Comparison of ENCODE assay signal across 12 cellular contexts in the genomic region with DNA sequence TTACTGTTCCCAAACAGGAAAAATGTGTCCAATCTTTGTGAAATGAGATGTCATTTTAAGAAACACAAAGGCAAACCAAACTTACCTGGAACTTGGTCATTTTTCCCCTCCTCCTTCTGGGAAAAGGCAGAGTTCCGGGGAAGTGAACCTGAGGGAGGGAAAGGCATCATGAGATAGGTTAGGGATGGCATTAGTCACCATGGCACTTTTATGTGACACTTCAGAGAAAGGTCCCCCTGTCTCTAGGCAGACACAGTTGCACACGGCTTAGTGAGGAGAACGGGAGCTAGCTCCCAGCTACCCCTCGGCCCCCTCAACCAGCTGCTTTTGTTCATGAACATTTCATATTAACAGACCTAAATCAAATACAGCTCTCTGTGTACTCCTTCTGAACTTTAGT. TPM values are rescaled to one million over a fixed set of nuclear protein-coding genes. Genes with fewer than 3 reads are reported as not detected.
DNase-seq lines count a peak whose midpoint lies in the region; ATAC-seq, FAIRE-seq and TF ChIP-seq lines count a peak whose summit lies in the region.
"Had no signal": no experiment of that assay in that cellular context is flagged by ENCODE, and none has a peak within 500 bp of the region (broad histone marks: within the 10 kb centered on the region; RNA-seq: fewer than 3 reads in every experiment).

No MANE protein-coding gene starts in this region.

- WGBS in H1 (ENCODE audit: extremely low coverage in 1 of 2, insufficient coverage in 1 of 2, insufficient read length in 1 of 2, insufficient replicate concordance in 2 of 2, low coverage in 1 of 2, low lambda C conversion rate in 2 of 2, missing lambda C conversion rate in 1 of 2), 2 experiments: 90% methylated on average over 4 of the region's 4 CpGs; no CpG with 5 or more reads in 1 of the 2 experiments

- TF ChIP-seq CTCF in NB4 (IDR thresholded peaks at IDR 0.05; ENCODE audit: low read depth, low read length) (no peak), H1 (IDR thresholded peaks at IDR 0.05; ENCODE audit: control extremely low read depth in 1 of 3, insufficient read depth in 1 of 3, low read depth in 1 of 3, low read length in 3 of 3) (no peak), osteocyte (IDR thresholded peaks at IDR 0.05) (no peak)

- H4K5ac ChIP-seq in H1 (ENCODE audit: insufficient read length, low read depth, low read length): no peak overlapping the region

- H2BK20ac ChIP-seq in H1 (ENCODE audit: low read length): no peak overlapping the region

- no peak overlapping the region for H2BK12ac ChIP-seq in H1 (ENCODE audit: low read depth, low read length)

- no peak overlapping the region for H3K18ac ChIP-seq in H1 (ENCODE audit: extremely low read depth, low read length)

- peaks cover 24% of the 10 kb centered on the region for H3K4me1 Mint-ChIP-seq in activated CD4-positive, alpha-beta T cell treated with anti-CD3 and anti-CD28 coated beads, Interleukin-2, amount 10 ng/mL, durations not matched to agents 7 days and 5 days
- H3K4me1 Mint-ChIP-seq in osteocyte (ENCODE audit: unreplicated experiment): peaks cover 16% of the 10 kb centered on the region
- peaks cover 8% of the 10 kb centered on the region for H3K4me1 Mint-ChIP-seq in stimulated activated memory B cell treated with anti-CD40 and anti-IgM and Interleukin-4, amounts not matched to agents 10 μg/mL and 1 μg/mL and 100 μg/mL, for 72 hours

- H4K20me1 ChIP-seq in H1 (replicated peaks in 1 of 2; ENCODE audit: control insufficient read depth in 1 of 2, insufficient read depth in 2 of 2, low read length in 2 of 2): no peaks in the 10 kb centered on the region

- peaks cover 33% of the 10 kb centered on the region for H3K36me3 Mint-ChIP-seq in activated CD4-positive, alpha-beta T cell treated with anti-CD3 and anti-CD28 coated beads, Interleukin-2, amount 10 ng/mL, durations not matched to agents 7 days and 5 days (ENCODE audit: low read depth)
- H3K36me3 Mint-ChIP-seq in osteocyte (ENCODE audit: unreplicated experiment): peaks cover 41% of the 10 kb centered on the region
- peaks cover 46% of the 10 kb centered on the region for H3K36me3 Mint-ChIP-seq in stimulated activated memory B cell treated with anti-CD40 and anti-IgM and Interleukin-4, amounts not matched to agents 10 μg/mL and 1 μg/mL and 100 μg/mL, for 72 hours

- H3K9ac ChIP-seq in H1 (replicated peaks in 1 of 4; ENCODE audit: extremely low read depth in 1 of 4, low read depth in 3 of 4, low read length in 3 of 4): no peak overlapping the region

- peaks cover 0 to 3% of the 10 kb centered on the region in 2 experiments; a peak in 2 of 4 replicates for H3K9me3 ChIP-seq in H1 (ENCODE audit: insufficient read depth in 2 of 2, low read depth in 1 of 2, low read length in 1 of 2)

- H3K79me1 ChIP-seq in H1 (ENCODE audit: low read depth, low read length): no peaks in the 10 kb centered on the region

- H3K23me2 ChIP-seq in H1 (ENCODE audit: low read depth, low read length): peaks cover 3% of the 10 kb centered on the region; the same call in 1 of the 2 replicates

- DNase-seq in activated CD4-positive, alpha-beta T cell treated with anti-CD3 and anti-CD28 coated beads, Interleukin-2, amount 10 ng/mL, durations not matched to agents 7 days and 5 days: no peak
- no peak for DNase-seq in activated CD4-positive, alpha-beta T cell treated with anti-CD3 and anti-CD28 coated beads for 1 hour
- DNase-seq in NB4 (ENCODE audit: low read depth): peak; percentile 1
- DNase-seq in H1 (ENCODE audit: low read depth in 1 of 2, low spot score in 2 of 2): no peak
- DNase-seq in osteocyte (ENCODE audit: extremely low spot score, unreplicated experiment): no peak
- DNase-seq in left ventricle myocardium superior: no peak
- DNase-seq: activated CD4-positive, alpha-beta T cell treated with anti-CD3 and anti-CD28 coated beads, Interleukin-2, amount 50 U/mL, for 1 hour; brain microvascular endothelial cell; NCI-H2081 had no signal

- no peak for TF ChIP-seq EP300 in H1 (IDR thresholded peaks at IDR 0.05; ENCODE audit: borderline replicate concordance in 1 of 2, low read depth in 2 of 2, low read length in 2 of 2)

- peaks cover 23% of the 10 kb centered on the region for H3K9me3 Mint-ChIP-seq in activated CD4-positive, alpha-beta T cell treated with anti-CD3 and anti-CD28 coated beads, Interleukin-2, amount 10 ng/mL, durations not matched to agents 7 days and 5 days
- H3K9me3 Mint-ChIP-seq in osteocyte (ENCODE audit: unreplicated experiment): peaks cover 21% of the 10 kb centered on the region
- H3K9me3 Mint-ChIP-seq in stimulated activated memory B cell treated with anti-CD40 and anti-IgM and Interleukin-4, amounts not matched to agents 10 μg/mL and 1 μg/mL and 100 μg/mL, for 72 hours: peaks cover 4% of the 10 kb centered on the region

- H3K36me3 ChIP-seq in H1 (ENCODE audit: control insufficient read depth in 2 of 4, insufficient read depth in 4 of 4, low read length in 3 of 4): peaks cover 5 to 11% (median 6%) of the 10 kb centered on the region in 4 experiments; a peak in 5 of 8 replicates

- FAIRE-seq in H1 (lab: Jason Lieb, UNC): no peak
- FAIRE-seq: HTR-8/SVneo had no signal

- no peak overlapping the region for H3K27ac ChIP-seq in H1 (ENCODE audit: low read depth, low read length)
- H3K27ac ChIP-seq: brain microvascular endothelial cell had no signal

- no peak overlapping the region for H3K56ac ChIP-seq in H1 (replicated peaks; ENCODE audit: insufficient read length, low read depth, low read length)

- no peak overlapping the region for H2AFZ ChIP-seq in H1 (ENCODE audit: low read length)

- POLR2A ChIA-PET in activated CD4-positive, alpha-beta T cell treated with anti-CD3 and anti-CD28 coated beads, Interleukin-2, amount 10 ng/mL, durations not matched to agents 7 days and 5 days (lab: Charles Lee): no interaction called here
- POLR2A ChIA-PET in H1 (lab: Charles Lee; ENCODE audit: partially characterized antibody): no interaction called here

- peak overlapping the region in 1 of 2 experiments; percentile 71; a peak in 1 of 4 replicates for H3K4me2 ChIP-seq in H1 (ENCODE audit: insufficient read depth in 1 of 2, low read depth in 2 of 2, low read length in 2 of 2)

- CTCF ChIA-PET in activated CD4-positive, alpha-beta T cell treated with anti-CD3 and anti-CD28 coated beads, Interleukin-2, amount 10 ng/mL, durations not matched to agents 7 days and 5 days (lab: Charles Lee): no interaction called here
- CTCF ChIA-PET in H1 (lab: Charles Lee; ENCODE audit: partially characterized antibody): no interaction called here

- no peak for TF ChIP-seq POLR2A in NB4 (IDR thresholded peaks at IDR 0.05; ENCODE audit: extremely low read depth, insufficient read length)
- no peak for TF ChIP-seq POLR2A in H1 (IDR thresholded peaks at IDR 0.05; ENCODE audit: control extremely low read depth in 1 of 2, low read depth in 2 of 2, low read length in 2 of 2)
- no peak for TF ChIP-seq POLR2A in GM18505 (IDR thresholded peaks at IDR 0.05; ENCODE audit: borderline replicate concordance, extremely low read depth, insufficient read depth, insufficient read length)

- H2BK120ac ChIP-seq in H1 (replicated peaks; ENCODE audit: low read depth, low read length): no peak overlapping the region

- no peak overlapping the region for H2BK5ac ChIP-seq in H1 (ENCODE audit: low read depth, low read length)

- H2AK5ac ChIP-seq in H1 (ENCODE audit: low read depth, low read length): no peak overlapping the region

- H4K91ac ChIP-seq in H1 (replicated peaks; ENCODE audit: insufficient read length, low read length): no peak overlapping the region

- H3K27me3 ChIP-seq in H1 (replicated peaks in 1 of 4; ENCODE audit: control insufficient read depth in 3 of 4, extremely low read depth in 1 of 4, insufficient read depth in 3 of 4, low read length in 3 of 4): no peaks in the 10 kb centered on the region
- H3K27me3 ChIP-seq: brain microvascular endothelial cell had no signal

- intact Hi-C loops in left ventricle myocardium superior (cut with micrococcal nuclease): no loop called here

- H3K4me3 ChIP-seq in NB4 (ENCODE audit: low read depth, low read length): no peak overlapping the region
- H3K4me3 ChIP-seq in H1 (ENCODE audit: extremely low read depth in 1 of 4, insufficient read depth in 2 of 4, low read depth in 3 of 4, low read length in 4 of 4): peak overlapping the region in 1 of 4 experiments; percentile 91; a peak in 1 of 8 replicates

- no peak overlapping the region for H3K14ac ChIP-seq in H1 (ENCODE audit: insufficient read length)

- no peaks in the 10 kb centered on the region for H3K27me3 Mint-ChIP-seq in activated CD4-positive, alpha-beta T cell treated with anti-CD3 and anti-CD28 coated beads, Interleukin-2, amount 10 ng/mL, durations not matched to agents 7 days and 5 days
- H3K27me3 Mint-ChIP-seq in osteocyte (ENCODE audit: unreplicated experiment): no peaks in the 10 kb centered on the region
- no peaks in the 10 kb centered on the region for H3K27me3 Mint-ChIP-seq in stimulated activated memory B cell treated with anti-CD40 and anti-IgM and Interleukin-4, amounts not matched to agents 10 μg/mL and 1 μg/mL and 100 μg/mL, for 72 hours

- no peak overlapping the region for H3K4ac ChIP-seq in H1 (replicated peaks; ENCODE audit: insufficient read length, low read depth, low read length)

- no peaks in the 10 kb centered on the region for H3K4me1 ChIP-seq in H1 (replicated peaks in 1 of 4; ENCODE audit: control insufficient read depth in 3 of 4, insufficient read depth in 4 of 4, low read length in 3 of 4)

- no peak overlapping the region for H3K27ac Mint-ChIP-seq in activated CD4-positive, alpha-beta T cell treated with anti-CD3 and anti-CD28 coated beads, Interleukin-2, amount 10 ng/mL, durations not matched to agents 7 days and 5 days
- no peak overlapping the region for H3K27ac Mint-ChIP-seq in osteocyte (ENCODE audit: unreplicated experiment)
- no peak overlapping the region for H3K27ac Mint-ChIP-seq in stimulated activated memory B cell treated with anti-CD40 and anti-IgM and Interleukin-4, amounts not matched to agents 10 μg/mL and 1 μg/mL and 100 μg/mL, for 72 hours

- no peak for ATAC-seq in GM18505 (IDR thresholded peaks at IDR 0.05; ENCODE audit: unreplicated experiment)
- no peak for ATAC-seq in stimulated activated memory B cell treated with anti-CD40 and anti-IgM and Interleukin-4, amounts not matched to agents 10 μg/mL and 1 μg/mL and 100 μg/mL, for 72 hours
- ATAC-seq in left ventricle myocardium superior: no peak

- H3K4me3 Mint-ChIP-seq in activated CD4-positive, alpha-beta T cell treated with anti-CD3 and anti-CD28 coated beads, Interleukin-2, amount 10 ng/mL, durations not matched to agents 7 days and 5 days: peak overlapping the region; percentile 91
- H3K4me3 Mint-ChIP-seq in osteocyte (ENCODE audit: unreplicated experiment): peak overlapping the region; percentile 87
- no peak overlapping the region for H3K4me3 Mint-ChIP-seq in stimulated activated memory B cell treated with anti-CD40 and anti-IgM and Interleukin-4, amounts not matched to agents 10 μg/mL and 1 μg/mL and 100 μg/mL, for 72 hours

- no peaks in the 10 kb centered on the region for H3K79me2 ChIP-seq in H1 (ENCODE audit: control insufficient read depth in 1 of 2, insufficient read depth in 2 of 2, low read length in 2 of 2)

- H2BK15ac ChIP-seq in H1 (ENCODE audit: low read length): no peak overlapping the region

- no peak overlapping the region for H3K23ac ChIP-seq in H1 (ENCODE audit: insufficient read length)

- peak overlapping the region; percentile 62; the same call in 1 of the 2 replicates for H4K8ac ChIP-seq in H1 (ENCODE audit: extremely low read depth, insufficient read depth, low read length)

- no peak for TF ChIP-seq RAD21 in H1 (IDR thresholded peaks at IDR 0.05 in 1 of 2, conservative IDR thresholded peaks at IDR 0.05 in 1 of 2; ENCODE audit: low read depth in 2 of 2, low read length in 2 of 2)

RNA-seq across cellular contexts. Expression of a gene that starts 1.5 kb away (rescaled TPM):
- total RNA-seq in activated CD4-positive, alpha-beta T cell treated with anti-CD3 and anti-CD28 coated beads, Interleukin-2, amount 10 ng/mL, durations not matched to agents 7 days and 5 days: 1 to 10 TPM; 4.9 to 5.5 TPM
- total RNA-seq in H1 (2021; fragmentation: NEBNext Ultra II Directional; extraction: Animal tissue kit (Norgen Biotek cat#: 25700)): 4.5 and 5.3 TPM in 2 replicates
- 1.1 and 2.0 TPM in 2 replicates for polyA plus RNA-seq in H1 (2011; rRNA removed)
- polyA plus RNA-seq in H1 (2011; cell fraction: cytosol; rRNA removed): 1.7 TPM
- polyA plus RNA-seq in H1 (2011; cell fraction: nucleus; rRNA removed): 3.2 TPM
- polyA plus RNA-seq in H1 (2012, experiment 1 of 2): 2.9 to 4.1 TPM (median 3.2 TPM) in 4 replicates
- polyA plus RNA-seq in H1 (2012, experiment 2 of 2): 0.66 TPM
- polyA plus RNA-seq in H1 (2013, experiment 1 of 2): 2.3 TPM
- polyA plus RNA-seq in H1 (2013, experiment 2 of 2): 1.8 TPM
- polyA minus RNA-seq in H1 (2011; rRNA and poly(A)+ RNA removed): 7.0 and 8.7 TPM in 2 replicates
- 2.5 TPM for polyA minus RNA-seq in H1 (2011; cell fraction: cytosol; rRNA and poly(A)+ RNA removed)
- polyA minus RNA-seq in H1 (2011; cell fraction: nucleus; rRNA and poly(A)+ RNA removed): 15.2 TPM
- 8.9 and 9.7 TPM in 2 replicates for total RNA-seq in osteocyte
- total RNA-seq in left ventricle myocardium superior: 4.5 TPM

RNA-seq across cellular contexts. Expression of a gene that starts 43.6 kb away (rescaled TPM):
- total RNA-seq in activated CD4-positive, alpha-beta T cell treated with anti-CD3 and anti-CD28 coated beads, Interleukin-2, amount 10 ng/mL, durations not matched to agents 7 days and 5 days: under 1 TPM; 0.69 to 0.85 TPM
- total RNA-seq in H1 (2021; fragmentation: NEBNext Ultra II Directional; extraction: Animal tissue kit (Norgen Biotek cat#: 25700)): 1.6 and 1.8 TPM in 2 replicates
- 0.19 and 0.54 TPM in 2 replicates for polyA plus RNA-seq in H1 (2011; rRNA removed)
- polyA plus RNA-seq in H1 (2011; cell fraction: cytosol; rRNA removed): 0.49 TPM
- polyA plus RNA-seq in H1 (2011; cell fraction: nucleus; rRNA removed): 1.1 TPM
- 1.2 to 1.6 TPM (median 1.3 TPM) in 4 replicates for polyA plus RNA-seq in H1 (2012, experiment 1 of 2)
- not detected for polyA plus RNA-seq in H1 (2012, experiment 2 of 2)
- polyA plus RNA-seq in H1 (2013, experiment 1 of 2): 1.2 TPM
- 1.0 TPM for polyA plus RNA-seq in H1 (2013, experiment 2 of 2)
- 2.4 and 4.1 TPM in 2 replicates for polyA minus RNA-seq in H1 (2011; rRNA and poly(A)+ RNA removed)
- 1.8 TPM for polyA minus RNA-seq in H1 (2011; cell fraction: cytosol; rRNA and poly(A)+ RNA removed)
- polyA minus RNA-seq in H1 (2011; cell fraction: nucleus; rRNA and poly(A)+ RNA removed): 8.0 TPM
- total RNA-seq in osteocyte (1.6 and 2.5 TPM in 2 replicates), left ventricle myocardium superior (6.5 TPM)

RNA-seq across cellular contexts. Expression of a gene that starts 53.2 kb away (rescaled TPM):
- total RNA-seq in activated CD4-positive, alpha-beta T cell treated with anti-CD3 and anti-CD28 coated beads, Interleukin-2, amount 10 ng/mL, durations not matched to agents 7 days and 5 days: not detected
- total RNA-seq in H1 (2021; fragmentation: NEBNext Ultra II Directional; extraction: Animal tissue kit (Norgen Biotek cat#: 25700)): 2.4 and 2.8 TPM in 2 replicates
- polyA plus RNA-seq in H1 (2011; rRNA removed): 0.67 and 0.70 TPM in 2 replicates
- polyA plus RNA-seq in H1 (2011; cell fraction: cytosol; rRNA removed): 1.1 TPM
- 0.96 TPM for polyA plus RNA-seq in H1 (2011; cell fraction: nucleus; rRNA removed)
- polyA plus RNA-seq in H1 (2012, experiment 1 of 2): 1.2 to 2.9 TPM (median 1.5 TPM) in 4 replicates
- 0.09 TPM for polyA plus RNA-seq in H1 (2012, experiment 2 of 2)
- polyA plus RNA-seq in H1 (2013, experiment 1 of 2): 1.5 TPM
- 1.5 TPM for polyA plus RNA-seq in H1 (2013, experiment 2 of 2)
- polyA minus RNA-seq in H1 (2011; rRNA and poly(A)+ RNA removed): 2.7 and 3.9 TPM in 2 replicates
- 1.5 TPM for polyA minus RNA-seq in H1 (2011; cell fraction: cytosol; rRNA and poly(A)+ RNA removed)
- 7.6 TPM for polyA minus RNA-seq in H1 (2011; cell fraction: nucleus; rRNA and poly(A)+ RNA removed)
- total RNA-seq in osteocyte (7.8 and 8.8 TPM in 2 replicates), left ventricle myocardium superior (5.4 TPM)
